ENCODE assay signal across 24 cellular contexts in genomic region chr9:72312563-72312962, GRCh38. TPM values are rescaled to one million over a fixed set of nuclear protein-coding genes. Genes with fewer than 3 reads are reported as not detected.
DNase-seq lines count a peak whose midpoint lies in the region; ATAC-seq and TF ChIP-seq lines count a peak whose summit lies in the region.
"Had no signal": no experiment of that assay in that cellular context is flagged by ENCODE, and none has a peak within 500 bp of the region (broad histone marks: within the 10 kb centered on the region; RNA-seq: fewer than 3 reads in every experiment).

No MANE protein-coding gene starts in this region.

- H3K9me3 ChIP-seq in Panc1 (ENCODE audit: control insufficient read depth, insufficient read depth, low read depth, low read length) (no peaks in the 10 kb centered on the region), stomach smooth muscle (ENCODE audit: control insufficient read depth in 2 of 2, low read length in 2 of 2) (no peaks in the 10 kb centered on the region), A673 (ENCODE audit: low read depth, low read length, poor library complexity, severe bottlenecking) (no peaks in the 10 kb centered on the region)
- H3K9me3 ChIP-seq: body of pancreas had no signal

- intact Hi-C loops in Panc1 (cut with micrococcal nuclease; ENCODE audit: unreplicated experiment) (no loop called here), A673 (cut with micrococcal nuclease; ENCODE audit: unreplicated experiment) (no loop called here)

- BruUV-seq in Panc1 (replicated peaks; lab: Mats Ljungman, UMichigan) (no TSS peak), A673 (replicated peaks; lab: Mats Ljungman, UMichigan) (no TSS peak)

- H3K27me3 ChIP-seq in Panc1 (ENCODE audit: control insufficient read depth, insufficient read depth, low read length): no peaks in the 10 kb centered on the region
- no peaks in the 10 kb centered on the region for H3K27me3 ChIP-seq in stomach smooth muscle (ENCODE audit: control insufficient read depth in 1 of 2, insufficient read depth in 2 of 2, low read length in 2 of 2)
- H3K27me3 ChIP-seq in A673 (replicated peaks; ENCODE audit: insufficient read depth, low read depth, low read length, poor library complexity): no peaks in the 10 kb centered on the region
- H3K27me3 ChIP-seq: body of pancreas had no signal

- H3K4me3 ChIP-seq in Panc1 (ENCODE audit: low read depth in 2 of 2, low read length in 2 of 2) (no peak overlapping the region), stomach smooth muscle (ENCODE audit: low read length in 2 of 2) (no peak overlapping the region), A673 (ENCODE audit: low read depth, low read length, poor library complexity, severe bottlenecking) (no peak overlapping the region)
- H3K4me3 ChIP-seq: body of pancreas, K562 had no signal

- CTCF ChIA-PET in Panc1 (lab: Charles Lee): no interaction called here
- CTCF ChIA-PET in A673 (lab: Charles Lee): no interaction called here

- DNase-seq in DMS 273 (lab: John Stamatoyannopoulos, UW; ENCODE audit: unreplicated experiment): peak; percentile 27
- DNase-seq in DMS 273 treated with DMSO at 0.1 percent for 48 hours (lab: John Stamatoyannopoulos, UW): no peak
- no peak for DNase-seq in Panc1 (ENCODE audit: low read depth, low spot score)
- DNase-seq in RPMI8226: no peak
- DNase-seq in medulla oblongata (ENCODE audit: extremely low spot score): no peak
- DNase-seq in A673 (ENCODE audit: low spot score): no peak
- DNase-seq: activated CD4-positive, alpha-beta T cell treated with anti-CD3 and anti-CD28 coated beads, Interleukin-2, amount 50 U/mL, for 48 hours; activated naive CD8-positive, alpha-beta T cell treated with anti-CD3 and anti-CD28 coated beads for 36 hours; activated T-cell treated with anti-CD3 and anti-CD28 coated beads, Interleukin-2, amount 50 U/mL, for 4 hours; body of pancreas; hypothalamus; kidney; mesendoderm; NCI-H2029; SHP77; small intestine; stimulated activated CD8-positive, alpha-beta memory T cell treated with anti-CD3 and anti-CD28 coated beads, Interleukin-4, amount 100 ng/mL, for 48 hours; T-helper 17 cell had no signal

- peaks cover 21% of the 10 kb centered on the region for H3K4me1 ChIP-seq in Panc1 (ENCODE audit: control insufficient read depth, insufficient read depth, low read length)
- peaks cover 29% of the 10 kb centered on the region for H3K4me1 ChIP-seq in stomach smooth muscle (ENCODE audit: control insufficient read depth, insufficient read depth, low read length)
- peaks cover 21% of the 10 kb centered on the region for H3K4me1 ChIP-seq in A673 (ENCODE audit: insufficient read depth, low read length, poor library complexity, severe bottlenecking)

- ATAC-seq in HG02938 (IDR thresholded peaks at IDR 0.05; ENCODE audit: unreplicated experiment) (peak; percentile 69), Panc1 (no peak)
- ATAC-seq: activated T-cell treated with anti-CD3 and anti-CD28 coated beads, Interleukin-2, amount 50 U/mL, for 4 hours; body of pancreas; K562; natural killer cell treated with Interleukin-12 subunit alpha and Interleukin-12 subunit beta and Interleukin-15 and Interleukin-18, amount 100 ng/mL, for 72 hours; T-helper 17 cell had no signal

- in situ Hi-C loops in Panc1 (cut with HindIII; ENCODE audit: low pct_unique_long_range_greater_than_20kb, low sequenced_read_pairs): no loop called here

- POLR2A ChIA-PET in Panc1 (lab: Charles Lee) (interaction anchor here (1.1 kb wide), 1 partner anchor 53 kb away, joined by 3 read pairs; the partner anchor contains the start of gene ZFAND5), A673 (lab: Charles Lee; ENCODE audit: low non-redundant PET) (no interaction called here)

- no peaks in the 10 kb centered on the region; the same call in 1 of the 2 replicates for H3K36me3 ChIP-seq in Panc1 (ENCODE audit: control insufficient read depth, insufficient read depth, low read length)
- no peaks in the 10 kb centered on the region for H3K36me3 ChIP-seq in stomach smooth muscle (ENCODE audit: control insufficient read depth in 2 of 2, insufficient read depth in 2 of 2, low read length in 2 of 2)
- H3K36me3 ChIP-seq in A673 (ENCODE audit: insufficient read depth, low read length, poor library complexity, severe bottlenecking): no peaks in the 10 kb centered on the region

- H3K27ac ChIP-seq in Panc1 (ENCODE audit: low read length) (peak overlapping the region; percentile 34; the same call in 1 of the 2 replicates), stomach smooth muscle (ENCODE audit: low read length) (peak overlapping the region; percentile 18), A673 (ENCODE audit: low read depth, low read length, poor library complexity, severe bottlenecking) (no peak overlapping the region)
- H3K27ac ChIP-seq: 22Rv1, body of pancreas, VCaP had no signal

- no peak for TF ChIP-seq CTCF in Panc1 (IDR thresholded peaks at IDR 0.05)
- TF ChIP-seq CTCF in A673 (conservative IDR thresholded peaks at IDR 0.05; ENCODE audit: low read depth, low read length): no peak

- H3K9ac ChIP-seq in stomach smooth muscle (ENCODE audit: low read length in 2 of 2): no peak overlapping the region

RNA-seq across cellular contexts. Expression of gene ZFAND5, which starts 52.4 kb away (rescaled TPM):
- total RNA-seq in Panc1 (2021; ENCODE audit: unreplicated experiment) (185 TPM), A673 (2021) (169 and 194 TPM in 2 replicates)
- 113 TPM for polyA plus RNA-seq in Panc1 (2012; ENCODE audit: insufficient read length)
